ENCODE assay signal across 14 cellular contexts in the genomic region with DNA sequence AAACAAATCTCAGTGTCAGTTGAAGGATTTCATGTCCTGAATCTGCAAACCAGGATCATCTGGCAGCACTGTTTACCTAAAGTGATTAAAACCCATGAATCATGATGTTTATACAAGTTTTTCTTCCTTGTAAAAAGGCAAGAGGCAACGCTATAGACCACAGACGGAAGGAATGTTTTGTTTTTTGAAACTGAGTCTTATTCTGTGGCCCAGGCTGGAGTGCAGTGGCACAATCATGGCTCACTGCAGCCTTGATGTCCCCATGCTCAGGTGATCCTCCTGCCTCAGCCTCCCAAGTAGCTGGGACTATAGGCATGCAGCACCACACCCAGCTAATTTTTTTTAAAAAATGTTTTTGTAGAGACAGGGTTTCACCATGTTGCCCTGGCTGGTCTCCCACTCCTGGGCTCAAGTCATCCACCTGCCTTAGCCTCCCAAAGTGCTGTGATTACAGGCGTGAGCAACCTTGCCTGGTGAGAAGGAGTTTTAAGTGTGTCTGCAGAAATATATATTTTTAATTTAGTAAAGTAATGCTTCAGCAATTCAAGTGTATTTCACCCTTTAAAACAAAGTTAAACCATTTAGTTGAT. TPM values are rescaled to one million over a fixed set of nuclear protein-coding genes. Genes with fewer than 3 reads are reported as not detected.
DNase-seq lines count a peak whose midpoint lies in the region; ATAC-seq, FAIRE-seq and TF ChIP-seq lines count a peak whose summit lies in the region.
"Had no signal": no experiment of that assay in that cellular context is flagged by ENCODE, and none has a peak within 500 bp of the region (broad histone marks: within the 10 kb centered on the region; RNA-seq: fewer than 3 reads in every experiment).

No MANE protein-coding gene starts in this region.

- no peaks in the 10 kb centered on the region for H3K9me2 ChIP-seq in PC-9 (ENCODE audit: insufficient read depth)
- H3K9me2 ChIP-seq in neural cell (ENCODE audit: insufficient read depth, low read length) = no peaks in the 10 kb centered on the region

- no peaks in the 10 kb centered on the region for H3K27me3 ChIP-seq in PC-9 (ENCODE audit: insufficient read depth, low read depth)
- no peaks in the 10 kb centered on the region for H3K27me3 ChIP-seq in endothelial cell of umbilical vein (ENCODE audit: control insufficient read depth in 2 of 2, insufficient read depth in 2 of 2, low read length in 2 of 2)
- H3K27me3 ChIP-seq in neural cell (ENCODE audit: insufficient read depth, low read depth, low read length) = no peaks in the 10 kb centered on the region
- H3K27me3 ChIP-seq in aorta (ENCODE audit: control insufficient read depth in 1 of 2, insufficient read depth in 2 of 2, low read length in 1 of 2) = no peaks in the 10 kb centered on the region
- H3K27me3 ChIP-seq: neutrophil, SJCRH30, thyroid gland had no signal

- POLR2A ChIA-PET in PC-9 (lab: Charles Lee; ENCODE audit: unreplicated experiment) (interaction anchor here (0.5 kb wide), 1 partner anchor 31 kb away, joined by 3 read pairs; no protein-coding TSS in a partner anchor), endothelial cell of umbilical vein (lab: Charles Lee) (no interaction called here)

- H2AFZ ChIP-seq in PC-9 = no peak overlapping the region
- H2AFZ ChIP-seq in endothelial cell of umbilical vein (ENCODE audit: low read depth, low read length) = no peak overlapping the region
- no peak overlapping the region for H2AFZ ChIP-seq in neural cell (ENCODE audit: low read depth, low read length)

- no peak for TF ChIP-seq RAD21 in neural cell (conservative IDR thresholded peaks at IDR 0.05)

- no peak for TF ChIP-seq POLR2A in endothelial cell of umbilical vein (IDR thresholded peaks at IDR 0.05; ENCODE audit: low read depth, low read length)

- intact Hi-C loops in PC-9 (cut with micrococcal nuclease; ENCODE audit: unreplicated experiment) = no loop called here
- intact Hi-C loops in endothelial cell of umbilical vein (cut with micrococcal nuclease) = no loop called here
- intact Hi-C loops in aorta (cut with DNase I) = no loop called here

- no peaks in the 10 kb centered on the region for H3K79me2 ChIP-seq in PC-9 (ENCODE audit: low read depth)
- H3K79me2 ChIP-seq in endothelial cell of umbilical vein (ENCODE audit: control insufficient read depth, insufficient read depth, low read length) = no peaks in the 10 kb centered on the region
- no peaks in the 10 kb centered on the region for H3K79me2 ChIP-seq in neural cell (replicated peaks; ENCODE audit: insufficient read depth, low read length)

- no peak for ATAC-seq in aorta (ENCODE audit: low FRiP score)

- dilution Hi-C loops in endothelial cell of umbilical vein (cut with MboI; ENCODE audit: extremely low pct_ligation_motif_present, low sequenced_read_pairs) = no loop called here

- H3K9me3 ChIP-seq in PC-9 (ENCODE audit: insufficient read depth, low read depth) (no peaks in the 10 kb centered on the region), endothelial cell of umbilical vein (replicated peaks; ENCODE audit: control insufficient read depth, insufficient read depth, low read length) (no peaks in the 10 kb centered on the region), neural cell (ENCODE audit: low read length) (no peaks in the 10 kb centered on the region), aorta (ENCODE audit: control insufficient read depth, low read length) (no peaks in the 10 kb centered on the region)
- H3K9me3 ChIP-seq: HAP-1, neutrophil, SJCRH30, thyroid gland had no signal

- TF ChIP-seq CTCF in PC-9 (conservative IDR thresholded peaks at IDR 0.05) = no peak
- TF ChIP-seq CTCF in endothelial cell of umbilical vein (IDR thresholded peaks at IDR 0.05; ENCODE audit: extremely low read depth in 1 of 2, insufficient read depth in 1 of 2, low read depth in 1 of 2, low read length in 2 of 2) = no peak
- TF ChIP-seq CTCF in neural cell (IDR thresholded peaks at IDR 0.05; ENCODE audit: poor library complexity, severe bottlenecking) = no peak

- no peaks in the 10 kb centered on the region for H3K9me1 ChIP-seq in endothelial cell of umbilical vein (replicated peaks; ENCODE audit: control insufficient read depth, extremely low read depth, insufficient read depth, low read length)

- H3K4me1 ChIP-seq in PC-9 (replicated peaks; ENCODE audit: insufficient read depth) = peaks cover 16% of the 10 kb centered on the region
- H3K4me1 ChIP-seq in endothelial cell of umbilical vein (ENCODE audit: control insufficient read depth, extremely low read depth, insufficient read depth, low read length) = peaks cover 8% of the 10 kb centered on the region
- H3K4me1 ChIP-seq in aorta (ENCODE audit: control insufficient read depth in 1 of 2, insufficient read depth in 2 of 2, low read length in 2 of 2) = no peaks in the 10 kb centered on the region
- H3K4me1 ChIP-seq: HAP-1, SJCRH30 had no signal

- no peaks in the 10 kb centered on the region for H4K20me1 ChIP-seq in PC-9 (ENCODE audit: insufficient read depth)
- no peaks in the 10 kb centered on the region for H4K20me1 ChIP-seq in endothelial cell of umbilical vein (replicated peaks; ENCODE audit: control insufficient read depth, extremely low read depth, insufficient read depth, low read length)
- H4K20me1 ChIP-seq in neural cell (ENCODE audit: insufficient read depth) = no peaks in the 10 kb centered on the region

- FAIRE-seq in endothelial cell of umbilical vein (lab: Jason Lieb, UNC) = peak; percentile 47

- CTCF ChIA-PET in PC-9 (lab: Charles Lee) = no interaction called here
- CTCF ChIA-PET in endothelial cell of umbilical vein (lab: Charles Lee) = interaction anchor here (1.6 to 2.7 kb wide), 4 partner anchors 11 to 72 kb away, joined by 3 to 6 read pairs (median 4); no protein-coding TSS in a partner anchor

- H3K4me3 ChIP-seq in PC-9 = no peak overlapping the region
- no peak overlapping the region for H3K4me3 ChIP-seq in endothelial cell of umbilical vein (replicated peaks in 1 of 3; ENCODE audit: insufficient read depth in 1 of 3, low read depth in 1 of 3, low read length in 3 of 3)
- no peak overlapping the region for H3K4me3 ChIP-seq in neural cell (ENCODE audit: low read length)
- H3K4me3 ChIP-seq in aorta (ENCODE audit: low read length in 2 of 2) = no peak overlapping the region
- H3K4me3 ChIP-seq: HAP-1, SJCRH30, thyroid gland had no signal

- TF ChIP-seq EP300 in neural cell (conservative IDR thresholded peaks at IDR 0.05; ENCODE audit: poor library complexity, severe bottlenecking) = no peak

- H3K36me3 ChIP-seq in PC-9 (ENCODE audit: low read depth) (no peaks in the 10 kb centered on the region), endothelial cell of umbilical vein (ENCODE audit: control insufficient read depth in 2 of 2, extremely low read depth in 1 of 2, insufficient read depth in 2 of 2, low read length in 2 of 2) (no peaks in the 10 kb centered on the region), neural cell (ENCODE audit: insufficient read depth, low read length) (no peaks in the 10 kb centered on the region), aorta (ENCODE audit: control insufficient read depth in 1 of 2, insufficient read depth in 2 of 2, low read length in 1 of 2) (no peaks in the 10 kb centered on the region)
- H3K36me3 ChIP-seq: HAP-1, neutrophil, SJCRH30, thyroid gland had no signal

- no peak overlapping the region for H3K9ac ChIP-seq in endothelial cell of umbilical vein (replicated peaks; ENCODE audit: extremely low read depth, insufficient read depth, low read length)
- peak overlapping the region; percentile 15 for H3K9ac ChIP-seq in neural cell (ENCODE audit: low read length)

- 38% methylated on average over 3 of the region's 3 CpGs for WGBS in aorta, 2 donors

- BruUV-seq in PC-9 (replicated peaks; lab: Mats Ljungman, UMichigan) = no TSS peak
- no TSS peak for BruUV-seq in endothelial cell of umbilical vein (replicated peaks; lab: Mats Ljungman, UMichigan)

- H3K27ac ChIP-seq in PC-9 (peak overlapping the region; percentile 45), endothelial cell of umbilical vein (ENCODE audit: insufficient read depth, low read depth, low read length) (no peak overlapping the region), neural cell (ENCODE audit: low read length) (peak overlapping the region; percentile 83), aorta (ENCODE audit: low read depth in 1 of 2, low read length in 2 of 2) (no peak overlapping the region)
- H3K27ac ChIP-seq: neutrophil, SJCRH30 had no signal

- H3K4me2 ChIP-seq in PC-9 = peak overlapping the region; percentile 46
- no peak overlapping the region for H3K4me2 ChIP-seq in endothelial cell of umbilical vein (ENCODE audit: insufficient read depth, low read length)
- no peak overlapping the region for H3K4me2 ChIP-seq in neural cell (ENCODE audit: low read length)

- peak; percentile 71 for DNase-seq in DMS53 treated with DMSO at 0.1 percent for 48 hours (lab: John Stamatoyannopoulos, UW; ENCODE audit: unreplicated experiment)
- DNase-seq in PC-9 = peak; percentile 33 to 81
- DNase-seq in endothelial cell of umbilical vein (ENCODE audit: low read depth, low spot score) = peak; percentile 49
- DNase-seq in T-helper 9 cell = no peak
- DNase-seq in NCI-H82 (lab: John Stamatoyannopoulos, UW) = no peak
- DNase-seq in DMS79 treated with DMSO at 0.1 percent for 48 hours (lab: John Stamatoyannopoulos, UW) = no peak
- DNase-seq in aorta = no peak
- DNase-seq: NCI-H2081 treated with DMSO at 0.1 percent for 48 hours; stimulated activated CD4-positive, alpha-beta T cell treated with anti-CD3 and anti-CD28 coated beads, Interleukin-4, amount 100 ng/mL, for 4 hours; thyroid gland had no signal

- H3F3A ChIP-seq in PC-9 (ENCODE audit: insufficient read depth, low read depth) = peaks cover 10% of the 10 kb centered on the region
- no peaks in the 10 kb centered on the region for H3F3A ChIP-seq in neural cell (ENCODE audit: insufficient read depth, low read length, poor library complexity, severe bottlenecking)

TF ChIP-seq in neural cell, 6 proteins besides CTCF, POLR2A, EP300 and RAD21 (continues in another document):
- TF ChIP-seq EZH2 (IDR thresholded peaks at IDR 0.05; ENCODE audit: borderline replicate concordance, insufficient read depth, low read length, poor library complexity, severe bottlenecking) = no peak
- no peak for TF ChIP-seq POLR2AphosphoS5 (IDR thresholded peaks at IDR 0.05)

RNA-seq across cellular contexts. Expression of gene SH3BGRL2, which starts 30.0 kb away (rescaled TPM):
- 24.2 and 27.4 TPM in 2 replicates for total RNA-seq in PC-9 (2021)
- 10.7 and 15.2 TPM in 2 replicates for total RNA-seq in endothelial cell of umbilical vein
- 2.0 and 3.2 TPM in 2 replicates for polyA plus RNA-seq in endothelial cell of umbilical vein
- 3.3 and 3.6 TPM in 2 replicates for polyA plus RNA-seq in endothelial cell of umbilical vein (2011; cell fraction: cytosol; rRNA removed)
- 3.6 and 4.2 TPM in 2 replicates for polyA plus RNA-seq in endothelial cell of umbilical vein (2011; cell fraction: nucleus; rRNA removed)
- 14.2 and 16.7 TPM in 2 replicates for polyA plus RNA-seq in endothelial cell of umbilical vein (2012)
- 3.4 and 4.3 TPM in 2 replicates for polyA minus RNA-seq in endothelial cell of umbilical vein
- polyA minus RNA-seq in endothelial cell of umbilical vein (2011; cell fraction: cytosol; rRNA and poly(A)+ RNA removed) = 0.31 TPM
- 4.1 and 5.4 TPM in 2 replicates for polyA minus RNA-seq in endothelial cell of umbilical vein (2011; cell fraction: nucleus; rRNA and poly(A)+ RNA removed)
- polyA plus RNA-seq in neural cell = 22.7 and 25.3 TPM in 2 replicates
- 49.9 and 58.6 TPM in 2 replicates for polyA minus RNA-seq in neural cell
- total RNA-seq in aorta = 10 to 100 TPM; 23.5 to 23.7 TPM
- polyA plus RNA-seq in aorta = 10 to 100 TPM in 1 of 2 donors, 1 to 10 TPM in 1; 1.8 to 18.2 TPM

Comparison
In these comparisons a context has a peak if more than half of its experiments do, and no peak if none do; other contexts are left out.
1. DNase-seq: peak in DMS53 treated with DMSO at 0.1 percent for 48 hours (single experiment), PC-9 (2 of 2) and endothelial cell of umbilical vein (single experiment); none in T-helper 9 cell (single experiment), NCI-H82 (single experiment), DMS79 treated with DMSO at 0.1 percent for 48 hours (single experiment) and aorta (0 of 2).
2. H3K27ac ChIP-seq: peak in PC-9 (single experiment) and neural cell (single experiment); none in endothelial cell of umbilical vein (single experiment) and aorta (0 of 2).